In genomic region chr14:68460541-68460940, GRCh38 we compare ENCODE assay signal across 1 cellular context.
TF ChIP-seq lines count a peak whose summit lies in the region.

No MANE protein-coding gene starts in this region.

TF ChIP-seq in HCT116, 20 proteins besides CTCF, POLR2A, EP300 and RAD21 (continued from another document):
- TF ChIP-seq, protein P1, sequence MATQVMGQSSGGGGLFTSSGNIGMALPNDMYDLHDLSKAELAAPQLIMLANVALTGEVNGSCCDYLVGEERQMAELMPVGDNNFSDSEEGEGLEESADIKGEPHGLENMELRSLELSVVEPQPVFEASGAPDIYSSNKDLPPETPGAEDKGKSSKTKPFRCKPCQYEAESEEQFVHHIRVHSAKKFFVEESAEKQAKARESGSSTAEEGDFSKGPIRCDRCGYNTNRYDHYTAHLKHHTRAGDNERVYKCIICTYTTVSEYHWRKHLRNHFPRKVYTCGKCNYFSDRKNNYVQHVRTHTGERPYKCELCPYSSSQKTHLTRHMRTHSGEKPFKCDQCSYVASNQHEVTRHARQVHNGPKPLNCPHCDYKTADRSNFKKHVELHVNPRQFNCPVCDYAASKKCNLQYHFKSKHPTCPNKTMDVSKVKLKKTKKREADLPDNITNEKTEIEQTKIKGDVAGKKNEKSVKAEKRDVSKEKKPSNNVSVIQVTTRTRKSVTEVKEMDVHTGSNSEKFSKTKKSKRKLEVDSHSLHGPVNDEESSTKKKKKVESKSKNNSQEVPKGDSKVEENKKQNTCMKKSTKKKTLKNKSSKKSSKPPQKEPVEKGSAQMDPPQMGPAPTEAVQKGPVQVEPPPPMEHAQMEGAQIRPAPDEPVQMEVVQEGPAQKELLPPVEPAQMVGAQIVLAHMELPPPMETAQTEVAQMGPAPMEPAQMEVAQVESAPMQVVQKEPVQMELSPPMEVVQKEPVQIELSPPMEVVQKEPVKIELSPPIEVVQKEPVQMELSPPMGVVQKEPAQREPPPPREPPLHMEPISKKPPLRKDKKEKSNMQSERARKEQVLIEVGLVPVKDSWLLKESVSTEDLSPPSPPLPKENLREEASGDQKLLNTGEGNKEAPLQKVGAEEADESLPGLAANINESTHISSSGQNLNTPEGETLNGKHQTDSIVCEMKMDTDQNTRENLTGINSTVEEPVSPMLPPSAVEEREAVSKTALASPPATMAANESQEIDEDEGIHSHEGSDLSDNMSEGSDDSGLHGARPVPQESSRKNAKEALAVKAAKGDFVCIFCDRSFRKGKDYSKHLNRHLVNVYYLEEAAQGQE (IDR thresholded peaks at IDR 0.05; ENCODE audit: low read depth) = no peak
- TF ChIP-seq FOSL1 (IDR thresholded peaks at IDR 0.05; ENCODE audit: low read depth) (no peak), EZH2phosphoT487 (IDR thresholded peaks at IDR 0.05; ENCODE audit: borderline replicate concordance) (no peak), EZH2 (IDR thresholded peaks at IDR 0.05) (no peak), ZBTB33 (IDR thresholded peaks at IDR 0.05; ENCODE audit: extremely low read depth, insufficient replicate concordance, low read length) (no peak), EGR1 (IDR thresholded peaks at IDR 0.05; ENCODE audit: low read depth) (no peak)
